In the genomic region with DNA sequence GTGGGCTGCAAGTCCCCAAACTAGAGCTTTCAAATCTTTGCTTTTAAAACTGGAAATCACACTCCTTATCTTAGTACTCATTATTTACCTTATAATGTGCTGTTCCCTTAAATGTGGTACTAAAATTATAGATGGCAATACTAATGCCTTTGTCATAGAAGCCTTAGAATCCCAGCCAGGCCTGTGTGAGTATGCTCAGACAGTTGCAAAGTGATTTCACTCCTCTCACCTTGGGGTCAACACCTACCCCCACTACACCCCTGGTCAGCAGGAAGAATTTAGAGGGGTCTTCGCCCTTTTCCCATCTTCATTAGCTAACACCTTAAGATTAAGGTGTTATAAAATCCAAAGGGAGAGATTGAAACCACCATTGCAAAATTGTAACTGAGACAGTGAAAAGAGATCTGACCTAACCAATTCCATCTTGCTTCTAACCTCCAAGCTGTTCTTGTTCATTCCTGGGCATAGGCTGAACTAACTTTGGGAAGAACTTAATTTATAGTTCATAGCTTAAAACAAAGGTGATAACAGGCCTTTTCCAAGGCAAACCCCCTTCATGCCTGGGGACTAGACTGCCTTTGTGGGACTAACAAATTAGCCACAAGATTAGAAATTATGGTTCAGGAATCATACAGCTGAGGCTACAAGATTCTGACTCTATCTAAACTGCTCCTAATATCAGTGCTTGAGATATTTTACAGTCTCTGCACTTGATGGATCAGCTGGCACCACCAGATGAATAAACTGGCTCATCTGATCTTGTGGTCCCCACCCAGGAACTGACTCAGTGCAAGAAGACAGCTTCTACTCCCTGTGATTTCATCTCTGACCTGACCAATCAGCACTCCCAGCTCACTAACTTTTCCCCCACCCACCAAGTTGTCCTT, we compare ENCODE assay signal across 9 cellular contexts. TPM values are rescaled to one million over a fixed set of nuclear protein-coding genes. Genes with fewer than 3 reads are reported as not detected.
A peak's percentile ranks its signal among the peaks of the same experiment; 100 is the strongest.
DNase-seq lines count a peak whose midpoint lies in the region; ATAC-seq and TF ChIP-seq lines count a peak whose summit lies in the region.
"Had no signal": no experiment of that assay in that cellular context is flagged by ENCODE, and none has a peak within 500 bp of the region (broad histone marks: within the 10 kb centered on the region; RNA-seq: fewer than 3 reads in every experiment).

No MANE protein-coding gene starts in this region.

- H3K4me1 ChIP-seq in heart right ventricle, result peaks cover 12 to 48% (median 29%) of the 10 kb centered on the region in 9 donors

- peak; percentile 44 for DNase-seq in MV-4-11 (lab: John Stamatoyannopoulos, UW)
- DNase-seq in activated T-cell treated with anti-CD3 and anti-CD28 coated beads, Interleukin-2, amount 50 U/mL, for 72 hours, result peak; percentile 57 to 61
- peak in 1 of 2 donors; percentile 44 for DNase-seq in heart right ventricle
- peak; percentile 68 for DNase-seq in stimulated activated CD8-positive, alpha-beta memory T cell treated with anti-CD3 and anti-CD28 coated beads, Interleukin-4, amount 100 ng/mL, for 48 hours
- DNase-seq in NOMO-1 treated with dmso at 0.1 percent for 144 hours (lab: John Stamatoyannopoulos, UW; ENCODE audit: unreplicated experiment), result no peak
- DNase-seq in Kasumi-1 (lab: John Stamatoyannopoulos, UW), result no peak
- no peak for DNase-seq in KBM-7

- H3K4me1 Mint-ChIP-seq in activated T-cell treated with anti-CD3 and anti-CD28 coated beads, Interleukin-2, amount 50 U/mL, for 72 hours (ENCODE audit: low read depth), result peaks cover 33% of the 10 kb centered on the region
- H3K4me1 Mint-ChIP-seq: brain had no signal

- no peak overlapping the region for H3K4me3 ChIP-seq in heart right ventricle

- H3K36me3 Mint-ChIP-seq in activated T-cell treated with anti-CD3 and anti-CD28 coated beads, Interleukin-2, amount 50 U/mL, for 72 hours (ENCODE audit: insufficient read depth in 2 of 2), result peaks cover 0 to 4% of the 10 kb centered on the region in 2 donors
- H3K36me3 Mint-ChIP-seq: brain had no signal

- no peaks in the 10 kb centered on the region for H3K36me3 ChIP-seq in heart right ventricle

- H3K27ac ChIP-seq in heart right ventricle, result peak overlapping the region in 9 of 10 donors; percentile 37 to 93 (median 85)

- in situ Hi-C loops in KBM-7 (cut with MboI; ENCODE audit: low pct_unique_long_range_greater_than_20kb, low sequenced_read_pairs), result no loop called here

- H3K9me3 ChIP-seq in heart right ventricle, result no peaks in the 10 kb centered on the region

- H3K27me3 ChIP-seq in heart right ventricle, result no peaks in the 10 kb centered on the region

- 96 to 100% methylated on average over 1 of the region's 1 CpG for WGBS in heart right ventricle, 2 donors

- peaks cover 0 to 2% of the 10 kb centered on the region in 2 donors for H3K9me3 Mint-ChIP-seq in activated T-cell treated with anti-CD3 and anti-CD28 coated beads, Interleukin-2, amount 50 U/mL, for 72 hours

- H3K27me3 Mint-ChIP-seq in activated T-cell treated with anti-CD3 and anti-CD28 coated beads, Interleukin-2, amount 50 U/mL, for 72 hours (ENCODE audit: low read depth), result no peaks in the 10 kb centered on the region

- intact Hi-C loops in heart right ventricle (cut with DNase I), result no loop called here

- peak overlapping the region in 1 of 2 donors; percentile 68 for H3K4me3 Mint-ChIP-seq in activated T-cell treated with anti-CD3 and anti-CD28 coated beads, Interleukin-2, amount 50 U/mL, for 72 hours
- H3K4me3 Mint-ChIP-seq: brain had no signal

- ATAC-seq in activated T-cell treated with anti-CD3 and anti-CD28 coated beads, Interleukin-2, amount 50 U/mL, for 72 hours (replicated peaks in 1 of 2), result peak; percentile 69 to 81
- ATAC-seq in heart right ventricle (peak in 7 of 8 donors; percentile 46 to 77 (median 59)), GM21447 (IDR thresholded peaks at IDR 0.05; ENCODE audit: unreplicated experiment) (no peak)

- H3K27ac Mint-ChIP-seq in activated T-cell treated with anti-CD3 and anti-CD28 coated beads, Interleukin-2, amount 50 U/mL, for 72 hours, result peak overlapping the region; percentile 96
- H3K27ac Mint-ChIP-seq: brain had no signal

- TF ChIP-seq CTCF in heart right ventricle (IDR thresholded peaks at IDR 0.05), result no peak

RNA-seq across cellular contexts. Expression of a gene that starts 10.4 kb away (rescaled TPM):
- 10 to 100 TPM; 38.2 to 39.8 TPM for total RNA-seq in activated T-cell treated with anti-CD3 and anti-CD28 coated beads, Interleukin-2, amount 50 U/mL, for 72 hours
- 10 to 100 TPM; 36.7 to 61.4 (median 45.5) TPM for total RNA-seq in heart right ventricle
- 10 to 100 TPM; 55.2 to 69.1 TPM for polyA plus RNA-seq in heart right ventricle

RNA-seq across cellular contexts. Expression of a gene that starts 38.0 kb away (rescaled TPM):
- 1 to 10 TPM; 2.1 to 2.9 TPM for total RNA-seq in activated T-cell treated with anti-CD3 and anti-CD28 coated beads, Interleukin-2, amount 50 U/mL, for 72 hours
- total RNA-seq in heart right ventricle, result 10 to 100 TPM in 3 of 10 donors, 1 to 10 TPM in 7; 7.1 to 12.4 (median 8.7) TPM
- 1 to 10 TPM; 4.1 to 6.7 TPM for polyA plus RNA-seq in heart right ventricle

Comparison
In these comparisons a context has a peak if more than half of its experiments do, and no peak if none do; other contexts are left out.
1. DNase-seq: peak in MV-4-11 (single experiment), activated T-cell treated with anti-CD3 and anti-CD28 coated beads, Interleukin-2, amount 50 U/mL, for 72 hours (2 of 2) and stimulated activated CD8-positive, alpha-beta memory T cell treated with anti-CD3 and anti-CD28 coated beads, Interleukin-4, amount 100 ng/mL, for 48 hours (single experiment); none in NOMO-1 treated with dmso at 0.1 percent for 144 hours (single experiment), Kasumi-1 (0 of 2) and KBM-7 (single experiment).